ENCODE assay signal across 1 cellular context in the genomic region with DNA sequence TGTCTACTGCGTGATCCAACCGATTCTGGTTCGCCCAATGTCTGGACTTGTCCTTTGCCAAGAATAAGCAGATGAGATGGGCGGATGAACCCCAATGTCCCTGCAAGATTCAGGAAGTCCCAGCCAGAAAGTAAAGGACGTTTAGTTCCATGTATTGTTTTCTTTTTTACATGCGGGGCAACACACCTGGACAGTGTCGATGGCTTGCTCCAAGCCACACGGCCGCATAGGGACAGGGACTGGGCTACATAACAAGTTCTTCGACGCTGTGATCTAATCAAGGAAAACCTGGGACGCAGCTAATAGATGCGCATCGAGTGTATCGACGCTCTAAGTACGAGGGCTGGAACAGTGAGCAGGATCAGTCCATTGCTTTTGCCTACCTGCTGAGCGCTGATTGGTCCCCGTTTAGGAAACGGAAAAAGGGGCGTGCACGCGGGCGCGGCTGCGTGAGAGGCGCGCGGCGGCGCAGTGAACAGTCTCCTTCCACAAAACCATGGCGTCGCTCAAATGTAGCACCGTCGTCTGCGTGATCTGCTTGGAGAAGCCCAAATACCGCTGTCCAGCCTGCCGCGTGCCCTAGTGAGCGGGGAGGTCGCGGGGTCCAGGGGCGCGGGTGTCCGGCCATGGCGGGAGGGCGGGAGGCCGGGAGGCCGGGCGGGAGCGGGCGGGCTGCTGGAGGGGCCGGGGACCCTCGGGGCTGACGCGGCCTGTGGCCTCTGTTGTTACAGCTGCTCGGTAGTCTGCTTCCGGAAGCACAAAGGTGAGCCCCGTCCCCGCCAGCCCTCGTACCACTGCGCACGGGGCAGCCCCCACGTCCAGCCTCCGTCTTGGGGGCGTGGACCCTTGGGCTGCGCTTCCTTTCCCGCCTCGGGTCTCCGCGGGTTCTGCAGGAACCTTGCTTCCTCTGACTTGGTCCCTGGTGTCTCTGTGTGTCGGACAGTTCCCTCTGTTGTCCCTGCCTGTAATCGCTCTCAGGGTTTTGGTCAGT.
TF ChIP-seq lines count a peak whose summit lies in the region.

ZNHIT3 (plus strand) TSS at position 478 of the 991 bp plus-strand sequence; CDS start at position 497, 19 bp downstream.

TF ChIP-seq in HCT116, 20 proteins besides CTCF, POLR2A, EP300 and RAD21 (continued from another document):
- TF ChIP-seq REST (IDR thresholded peaks at IDR 0.05; ENCODE audit: low read depth) (no peak), POLR2AphosphoS5 (IDR thresholded peaks at IDR 0.05; ENCODE audit: low read depth, low read length) (peak; percentile 86), CEBPB (IDR thresholded peaks at IDR 0.05; ENCODE audit: low read depth) (no peak), EZH2phosphoT487 (IDR thresholded peaks at IDR 0.05; ENCODE audit: borderline replicate concordance) (no peak), ZFX (IDR thresholded peaks at IDR 0.05) (peak; percentile 24; the same call in 1 of the 2 replicates), FOSL1 (IDR thresholded peaks at IDR 0.05; ENCODE audit: low read depth) (no peak), ZNF274 (IDR thresholded peaks at IDR 0.05; ENCODE audit: low read depth, low read length) (no peak), SIN3A (IDR thresholded peaks at IDR 0.05; ENCODE audit: low read depth) (0 out of 2 replicates have a peak, but pooled peaks have one; percentile 34), JUND (IDR thresholded peaks at IDR 0.05) (no peak)
- TF ChIP-seq, protein P1, sequence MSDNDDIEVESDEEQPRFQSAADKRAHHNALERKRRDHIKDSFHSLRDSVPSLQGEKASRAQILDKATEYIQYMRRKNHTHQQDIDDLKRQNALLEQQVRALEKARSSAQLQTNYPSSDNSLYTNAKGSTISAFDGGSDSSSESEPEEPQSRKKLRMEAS (IDR thresholded peaks at IDR 0.05) = peak; percentile 88
- TF ChIP-seq, protein P2, sequence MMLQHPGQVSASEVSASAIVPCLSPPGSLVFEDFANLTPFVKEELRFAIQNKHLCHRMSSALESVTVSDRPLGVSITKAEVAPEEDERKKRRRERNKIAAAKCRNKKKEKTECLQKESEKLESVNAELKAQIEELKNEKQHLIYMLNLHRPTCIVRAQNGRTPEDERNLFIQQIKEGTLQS (IDR thresholded peaks at IDR 0.05) = no peak
